In the genomic region with DNA sequence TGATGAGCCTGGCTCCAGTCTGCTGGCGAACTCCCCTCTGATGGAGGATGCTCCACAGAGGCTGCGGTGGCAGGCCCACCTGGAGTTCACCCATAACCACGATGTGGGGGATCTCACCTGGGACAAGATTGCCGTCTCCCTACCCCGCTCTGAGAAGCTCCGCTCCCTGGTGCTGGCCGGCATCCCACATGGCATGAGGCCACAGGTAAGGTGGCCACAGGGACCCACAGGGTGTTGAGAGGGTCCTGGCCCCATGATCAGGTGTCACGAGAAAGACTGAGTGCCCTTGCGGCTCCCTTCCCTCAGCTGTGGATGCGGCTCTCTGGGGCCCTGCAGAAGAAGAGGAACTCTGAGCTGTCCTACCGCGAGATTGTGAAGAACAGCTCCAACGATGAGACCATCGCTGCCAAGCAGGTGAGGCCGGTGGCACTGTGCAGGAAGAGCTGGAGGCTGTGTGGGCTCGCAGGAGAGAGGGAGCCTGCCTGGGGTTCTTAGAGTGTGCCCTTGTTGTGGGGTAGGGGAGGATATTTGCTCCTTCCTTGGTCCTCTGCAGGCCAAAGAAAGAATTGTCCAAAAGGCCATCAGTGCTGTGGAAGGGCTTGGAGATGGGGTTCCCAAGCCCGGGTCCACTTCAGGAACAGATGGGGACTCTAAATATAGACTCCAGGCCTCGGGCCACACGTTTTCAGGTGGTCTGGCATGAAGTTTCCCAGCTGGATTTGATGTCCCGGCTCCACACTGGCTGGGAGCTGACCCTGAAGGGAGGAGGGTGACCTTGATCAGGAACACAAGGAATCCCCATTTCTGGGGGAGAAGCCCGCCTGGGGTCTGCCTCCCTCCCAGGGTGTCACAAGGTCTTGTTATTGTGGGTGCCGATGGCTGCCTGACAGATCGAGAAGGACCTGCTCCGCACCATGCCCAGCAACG, we compare ENCODE assay signal across 19 cellular contexts. TPM values are rescaled to one million over a fixed set of nuclear protein-coding genes. Genes with fewer than 3 reads are reported as not detected.
DNase-seq lines count a peak whose midpoint lies in the region; ATAC-seq lines count a peak whose summit lies in the region.
"Had no signal": no experiment of that assay in that cellular context is flagged by ENCODE, and none has a peak within 500 bp of the region (broad histone marks: within the 10 kb centered on the region; RNA-seq: fewer than 3 reads in every experiment).

No MANE protein-coding gene starts in this region.

- H2BK5ac ChIP-seq in neuronal stem cell (ENCODE audit: low read length): no peak overlapping the region

- H3K27me3 Mint-ChIP-seq in activated T-helper 17 cell treated with anti-CD3 and anti-CD28 coated beads, Interleukin-2, amount 50 U/mL, for 72 hours: no peaks in the 10 kb centered on the region

- H2BK15ac ChIP-seq in neuronal stem cell (ENCODE audit: low read length): no peak overlapping the region

- H3K4me3 ChIP-seq in BLaER1: no peak overlapping the region
- H3K4me3 ChIP-seq in neuronal stem cell (ENCODE audit: low read length in 2 of 2): no peak overlapping the region
- H3K4me3 ChIP-seq: vagina had no signal

- H3K18ac ChIP-seq in neuronal stem cell (ENCODE audit: low read length): no peak overlapping the region

- peaks cover 26% of the 10 kb centered on the region for H3K4me1 Mint-ChIP-seq in activated T-helper 17 cell treated with anti-CD3 and anti-CD28 coated beads, Interleukin-2, amount 50 U/mL, for 72 hours

- peak overlapping the region; percentile 37 for H3K27ac Mint-ChIP-seq in activated T-helper 17 cell treated with anti-CD3 and anti-CD28 coated beads, Interleukin-2, amount 50 U/mL, for 72 hours

- H3K4me1 ChIP-seq in BLaER1 (peaks cover 49% of the 10 kb centered on the region), neuronal stem cell (ENCODE audit: control insufficient read depth in 2 of 2, insufficient read depth in 1 of 2, low read depth in 1 of 2, low read length in 2 of 2) (no peaks in the 10 kb centered on the region)
- H3K4me1 ChIP-seq: vagina had no signal

- H3K27ac ChIP-seq in BLaER1 (peak overlapping the region; percentile 22; the same call in 1 of the 2 replicates), neuronal stem cell (replicated peaks; ENCODE audit: low read length) (no peak overlapping the region)
- H3K27ac ChIP-seq: KMS-11, vagina had no signal

- H3K4me2 ChIP-seq in BLaER1 (no peak overlapping the region), neuronal stem cell (ENCODE audit: insufficient read depth, low read length, poor library complexity, severe bottlenecking) (no peak overlapping the region)
- H3K4me2 ChIP-seq: KMS-11 had no signal

- H4K91ac ChIP-seq in neuronal stem cell (ENCODE audit: low read depth, low read length, poor library complexity): no peak overlapping the region

- peaks cover 54% of the 10 kb centered on the region for H3K36me3 Mint-ChIP-seq in activated T-helper 17 cell treated with anti-CD3 and anti-CD28 coated beads, Interleukin-2, amount 50 U/mL, for 72 hours (ENCODE audit: low read depth)

- H3K36me3 ChIP-seq in BLaER1: peaks cover 88% of the 10 kb centered on the region
- peaks cover 42 to 89% of the 10 kb centered on the region in 2 donors for H3K36me3 ChIP-seq in neuronal stem cell (replicated peaks in 1 of 2; ENCODE audit: control insufficient read depth in 2 of 2, insufficient read depth in 2 of 2, low read length in 2 of 2)

- no peak overlapping the region for H2AFZ ChIP-seq in neuronal stem cell (ENCODE audit: low read length)

- no peak overlapping the region for H3K4ac ChIP-seq in neuronal stem cell (ENCODE audit: low read length)

- ATAC-seq in activated T-helper 17 cell treated with anti-CD3 and anti-CD28 coated beads, Interleukin-2, amount 50 U/mL, for 72 hours (replicated peaks): no peak
- ATAC-seq in HG02678 (IDR thresholded peaks at IDR 0.05; ENCODE audit: unreplicated experiment): no peak
- ATAC-seq: HCT116, natural killer cell had no signal

- peak overlapping the region; percentile 41 for H3K14ac ChIP-seq in neuronal stem cell (ENCODE audit: low read length)

- no peak overlapping the region for H4K8ac ChIP-seq in neuronal stem cell (ENCODE audit: low read depth, low read length)

- no peaks in the 10 kb centered on the region for H3K9me3 Mint-ChIP-seq in activated T-helper 17 cell treated with anti-CD3 and anti-CD28 coated beads, Interleukin-2, amount 50 U/mL, for 72 hours
- H3K9me3 Mint-ChIP-seq: CD8-positive, alpha-beta memory T cell; natural killer cell had no signal

- peaks cover 9% of the 10 kb centered on the region for H3K79me1 ChIP-seq in neuronal stem cell (ENCODE audit: low read depth, low read length)

- H4K20me1 ChIP-seq in BLaER1: peaks cover 40% of the 10 kb centered on the region

- no peak overlapping the region for H2BK120ac ChIP-seq in neuronal stem cell (ENCODE audit: low read depth, low read length)

- peak overlapping the region; percentile 46 for H2AK5ac ChIP-seq in neuronal stem cell (ENCODE audit: low read depth, low read length)

- in situ Hi-C loops in G401 (cut with HindIII; ENCODE audit: low sequenced_read_pairs): no loop called here

- H3K9ac ChIP-seq in BLaER1: no peak overlapping the region
- H3K9ac ChIP-seq in neuronal stem cell (ENCODE audit: low read depth, low read length, poor library complexity): no peak overlapping the region
- H3K9ac ChIP-seq: KMS-11 had no signal

- H3K4me3 Mint-ChIP-seq in activated T-helper 17 cell treated with anti-CD3 and anti-CD28 coated beads, Interleukin-2, amount 50 U/mL, for 72 hours: no peak overlapping the region

- no peak overlapping the region for H2BK12ac ChIP-seq in neuronal stem cell (ENCODE audit: low read length)

- H3K23ac ChIP-seq in neuronal stem cell (ENCODE audit: low read depth, low read length, poor library complexity): no peak overlapping the region

- DNase-seq in G401 (ENCODE audit: low spot score) (peak; percentile 33), neuronal stem cell (ENCODE audit: low spot score) (no peak), NCI-H2227 treated with DMSO at 0.1 percent for 48 hours (lab: John Stamatoyannopoulos, UW) (no peak), GOT3 (lab: John Stamatoyannopoulos, UW) (no peak)
- DNase-seq: activated naive CD4-positive, alpha-beta T cell treated with Interleukin-2 at 50 U/mL for 16 hours; activated T-cell treated with anti-CD3 and anti-CD28 coated beads for 4 hours; CD8-positive, alpha-beta memory T cell; cerebellar nuclear complex; DMS153; GF-D8; natural killer cell; NCI-H526 treated with DMSO at 0.1 percent for 48 hours; SHP77 had no signal

- WGBS in neuronal stem cell (ENCODE audit: extremely low coverage in 2 of 2, insufficient read length in 2 of 2, insufficient replicate concordance in 1 of 2), 2 donors: no CpG with 5 or more reads among the region's 25 CpGs

- no peaks in the 10 kb centered on the region for H3K9me3 ChIP-seq in BLaER1
- H3K9me3 ChIP-seq in neuronal stem cell (replicated peaks in 1 of 2; ENCODE audit: control insufficient read depth in 2 of 2, insufficient read depth in 1 of 2, low read depth in 1 of 2, low read length in 2 of 2): no peaks in the 10 kb centered on the region
- H3K9me3 ChIP-seq: vagina had no signal

- H3K27me3 ChIP-seq in BLaER1: no peaks in the 10 kb centered on the region
- H3K27me3 ChIP-seq in neuronal stem cell (ENCODE audit: control insufficient read depth in 3 of 3, insufficient read depth in 3 of 3, low read depth in 1 of 3, low read length in 3 of 3): no peaks in the 10 kb centered on the region
- H3K27me3 ChIP-seq: vagina had no signal

RNA-seq across cellular contexts. Expression of a gene that starts 34.1 kb away (rescaled TPM):
- 97.5 and 110 TPM in 2 replicates for total RNA-seq in G401 (2014; rRNA removed; shearing (Covaris generic))
- total RNA-seq in activated T-helper 17 cell treated with anti-CD3 and anti-CD28 coated beads, Interleukin-2, amount 50 U/mL, for 72 hours: 10 to 100 TPM; 39.7 to 41.8 TPM
- polyA plus RNA-seq in neuronal stem cell (2013, experiment 1 of 2): 57.4 TPM
- 53.6 TPM for polyA plus RNA-seq in neuronal stem cell (2013, experiment 2 of 2)

RNA-seq across cellular contexts. Expression of a gene that starts 58.2 kb away (rescaled TPM):
- 264 and 285 TPM in 2 replicates for total RNA-seq in G401 (2014; rRNA removed; shearing (Covaris generic))
- total RNA-seq in activated T-helper 17 cell treated with anti-CD3 and anti-CD28 coated beads, Interleukin-2, amount 50 U/mL, for 72 hours: 100 to 1,000 TPM in 1 of 2 donors, 10 to 100 TPM in 1; 94.6 to 157 TPM
- 70.7 TPM for polyA plus RNA-seq in neuronal stem cell (2013, experiment 1 of 2)
- 69.7 TPM for polyA plus RNA-seq in neuronal stem cell (2013, experiment 2 of 2)
